In the genomic region with DNA sequence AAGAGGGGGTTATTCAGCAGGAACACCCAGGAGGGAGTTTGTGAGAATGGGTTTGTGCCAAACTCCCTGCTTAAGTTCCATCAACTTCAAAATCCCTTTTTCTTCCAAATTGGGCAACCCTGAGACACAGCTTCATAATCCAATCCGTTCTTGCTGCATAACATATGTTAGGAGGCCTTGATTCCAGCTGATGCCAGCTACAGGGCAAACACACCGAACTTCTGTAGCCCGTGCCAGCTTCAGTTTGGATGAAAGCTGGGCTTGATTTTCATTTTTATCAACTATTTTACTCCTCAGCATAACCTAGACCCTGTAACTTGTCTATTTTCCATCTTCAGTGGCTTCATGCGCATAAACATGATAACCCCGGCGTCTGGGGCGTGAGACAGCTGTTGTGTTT, we compare ENCODE assay signal across 9 cellular contexts.
"Had no signal": no experiment of that assay in that cellular context is flagged by ENCODE, and none has a peak within 500 bp of the region (broad histone marks: within the 10 kb centered on the region; RNA-seq: fewer than 3 reads in every experiment).

No MANE protein-coding gene starts in this region.

- H3K27ac ChIP-seq: HL-60, KMS-11 had no signal

- H3K4me3 ChIP-seq: K562 had no signal

- H3K27ac Mint-ChIP-seq: IgD-negative memory B cell had no signal

- DNase-seq: IMR-90, KBM-7, KG1 had no signal

- FAIRE-seq: HepG2, HTR-8/SVneo, K562 had no signal

- H3K9ac ChIP-seq: KMS-11 had no signal

- H3K9me3 Mint-ChIP-seq: IgD-negative memory B cell had no signal

- ATAC-seq: HepG2, K562 had no signal

- H3K4me2 ChIP-seq: KMS-11 had no signal

- H3K4me3 Mint-ChIP-seq: IgD-negative memory B cell had no signal
